16 cellular contexts compared by ENCODE assay signal in genomic region chr12:49462103-49462739, GRCh38.
DNase-seq lines count a peak whose midpoint lies in the region; ATAC-seq, FAIRE-seq and TF ChIP-seq lines count a peak whose summit lies in the region.
"Had no signal": no experiment of that assay in that cellular context is flagged by ENCODE, and none has a peak within 500 bp of the region (broad histone marks: within the 10 kb centered on the region; RNA-seq: fewer than 3 reads in every experiment).

No MANE protein-coding gene starts in this region.

- TF ChIP-seq CTCF in GM12878 (IDR thresholded peaks at IDR 0.05 in 2 of 3, conservative IDR thresholded peaks at IDR 0.05 in 1 of 3; ENCODE audit: control insufficient read depth in 2 of 3, extremely low read depth in 1 of 3, insufficient read depth in 1 of 3, low read depth in 3 of 3, low read length in 3 of 3), result no peak

- H3K27ac Mint-ChIP-seq in activated CD4-positive, alpha-beta memory T cell treated with anti-CD3 and anti-CD28 coated beads for 36 hours, result no peak overlapping the region
- H3K27ac Mint-ChIP-seq: activated B cell treated with CpG ODN at 0.5 μM for 24 hours; activated T-helper 17 cell treated with anti-CD3 and anti-CD28 coated beads, Interleukin-2, amount 50 U/mL, for 72 hours had no signal

- no peak for TF ChIP-seq RAD21 in GM12878 (IDR thresholded peaks at IDR 0.05; ENCODE audit: insufficient read depth, low read depth, low read length)

- H3K9me3 ChIP-seq in GM12878 (replicated peaks; ENCODE audit: control insufficient read depth, insufficient read depth, low read length) (no peaks in the 10 kb centered on the region; the same call in 2 of the 3 replicates), right cardiac atrium (ENCODE audit: control insufficient read depth, low read length) (no peaks in the 10 kb centered on the region), skeletal muscle tissue (ENCODE audit: control insufficient read depth in 3 of 3, low read length in 3 of 3) (no peaks in the 10 kb centered on the region)
- H3K9me3 ChIP-seq: colonic mucosa had no signal

- no peaks in the 10 kb centered on the region for H3K4me1 ChIP-seq in GM12878 (ENCODE audit: control insufficient read depth, insufficient read depth, low read length)
- H3K4me1 ChIP-seq in right cardiac atrium (ENCODE audit: control insufficient read depth, insufficient read depth, low read length), result no peaks in the 10 kb centered on the region
- H3K4me1 ChIP-seq in skeletal muscle tissue (ENCODE audit: control insufficient read depth in 3 of 3, insufficient read depth in 3 of 3, low read length in 3 of 3), result peaks cover 8 to 10% (median 8%) of the 10 kb centered on the region in 3 donors
- H3K4me1 ChIP-seq: colonic mucosa had no signal

- H3K4me3 ChIP-seq in GM12878, result no peak overlapping the region
- H3K4me3 ChIP-seq in right cardiac atrium (ENCODE audit: low read length), result no peak overlapping the region
- peak overlapping the region in 1 of 3 donors; percentile 52 for H3K4me3 ChIP-seq in skeletal muscle tissue (ENCODE audit: low read length in 3 of 3)
- H3K4me3 ChIP-seq: colonic mucosa had no signal

- no peak overlapping the region for H2AFZ ChIP-seq in GM12878 (ENCODE audit: control insufficient read depth, low read depth, low read length)

- in situ Hi-C loops in KBM-7 (cut with MboI; ENCODE audit: low pct_unique_long_range_greater_than_20kb, low sequenced_read_pairs) (no loop called here), GM12878 (cut with MboI) (no loop called here)

- no peak for FAIRE-seq in GM12878 (lab: Jason Lieb, UNC)
- FAIRE-seq: GM18507, kidney had no signal

- CTCF ChIA-PET in GM12878 (lab: Yijun Ruan, JAX), result interaction anchor here (1.3 to 2.8 kb wide), 4 partner anchors 10 to 173 kb away, joined by 4 to 11 read pairs (median 8); no protein-coding TSS in a partner anchor
- CTCF ChIA-PET in activated CD4-positive, alpha-beta memory T cell treated with anti-CD3 and anti-CD28 coated beads for 36 hours (lab: Charles Lee), result interaction anchor here (0.6 to 2.3 kb wide), 4 partner anchors 9 to 119 kb away, joined by 3 to 13 read pairs (median 4); no protein-coding TSS in a partner anchor

- TSS peak; percentile 41 for BruUV-seq in GM12878 (replicated peaks; lab: Mats Ljungman, UMichigan)

- H3K27me3 ChIP-seq in GM12878 (replicated peaks in 1 of 2; ENCODE audit: control insufficient read depth in 2 of 2, insufficient read depth in 2 of 2, low read length in 1 of 2) (no peaks in the 10 kb centered on the region), right cardiac atrium (ENCODE audit: control insufficient read depth, insufficient read depth) (no peaks in the 10 kb centered on the region), skeletal muscle tissue (ENCODE audit: control insufficient read depth in 3 of 3, insufficient read depth in 3 of 3, low read length in 3 of 3) (no peaks in the 10 kb centered on the region)
- H3K27me3 ChIP-seq: colonic mucosa had no signal

- no peak overlapping the region for H3K4me3 Mint-ChIP-seq in activated CD4-positive, alpha-beta memory T cell treated with anti-CD3 and anti-CD28 coated beads for 36 hours
- H3K4me3 Mint-ChIP-seq: activated B cell treated with CpG ODN at 0.5 μM for 24 hours; activated T-helper 17 cell treated with anti-CD3 and anti-CD28 coated beads, Interleukin-2, amount 50 U/mL, for 72 hours had no signal

- H3K36me3 ChIP-seq in GM12878 (ENCODE audit: control insufficient read depth in 2 of 2, insufficient read depth in 2 of 2, low read length in 1 of 2) (peaks cover 4 to 8% of the 10 kb centered on the region in 2 experiments), skeletal muscle tissue (ENCODE audit: control insufficient read depth in 3 of 3, insufficient read depth in 3 of 3, low read length in 3 of 3) (no peaks in the 10 kb centered on the region)
- H3K36me3 ChIP-seq: colonic mucosa had no signal

- WGBS in GM12878 (ENCODE audit: insufficient coverage, insufficient replicate concordance, low lambda C conversion rate, missing lambda C conversion rate), result 90% methylated on average over 11 of the region's 11 CpGs
- WGBS in right cardiac atrium, result 38% methylated on average over 11 of the region's 11 CpGs

- H3K27me3 Mint-ChIP-seq in activated CD4-positive, alpha-beta memory T cell treated with anti-CD3 and anti-CD28 coated beads for 36 hours, result no peaks in the 10 kb centered on the region
- H3K27me3 Mint-ChIP-seq: activated B cell treated with CpG ODN at 0.5 μM for 24 hours; activated T-helper 17 cell treated with anti-CD3 and anti-CD28 coated beads, Interleukin-2, amount 50 U/mL, for 72 hours had no signal

- H3K27ac ChIP-seq in GM12878 (ENCODE audit: control insufficient read depth, insufficient read depth) (no peak overlapping the region), right cardiac atrium (ENCODE audit: low read length) (no peak overlapping the region), skeletal muscle tissue (ENCODE audit: low read depth, low read length) (peak overlapping the region; percentile 36)
- H3K27ac ChIP-seq: colonic mucosa had no signal

- SMC1A ChIA-PET in GM12878 (lab: Charles Lee; ENCODE audit: uncharacterized antibody, unreplicated experiment), result interaction anchor here (0.6 to 2.4 kb wide), 14 partner anchors 7 to 104 kb away, joined by 3 to 12 read pairs (median 4); no protein-coding TSS in a partner anchor

- no peaks in the 10 kb centered on the region for H3K9me3 Mint-ChIP-seq in activated CD4-positive, alpha-beta memory T cell treated with anti-CD3 and anti-CD28 coated beads for 36 hours
- H3K9me3 Mint-ChIP-seq: activated B cell treated with CpG ODN at 0.5 μM for 24 hours; activated T-helper 17 cell treated with anti-CD3 and anti-CD28 coated beads, Interleukin-2, amount 50 U/mL, for 72 hours had no signal

- TF ChIP-seq EP300 in GM12878 (IDR thresholded peaks at IDR 0.05; ENCODE audit: borderline replicate concordance in 1 of 2, control insufficient read depth in 1 of 2, low read depth in 2 of 2, low read length in 2 of 2), result no peak

- H3K9ac ChIP-seq in GM12878 (ENCODE audit: control insufficient read depth, insufficient read depth, low read length) (no peak overlapping the region), skeletal muscle tissue (ENCODE audit: low read depth in 1 of 3, low read length in 3 of 3) (peak overlapping the region in 1 of 3 donors; percentile 72)

- H3K4me2 ChIP-seq in GM12878 (ENCODE audit: control insufficient read depth, insufficient read depth), result no peak overlapping the region

- no peaks in the 10 kb centered on the region; the same call in 1 of the 2 replicates for H3K79me2 ChIP-seq in GM12878 (ENCODE audit: control insufficient read depth, insufficient read depth, low read length)

- DNase-seq in KBM-7 (peak; percentile 13), GM12878 (ENCODE audit: low read depth, low spot score) (no peak), right cardiac atrium (peak in 2 of 3 donors; percentile 33 to 52), SW 1271 (lab: John Stamatoyannopoulos, UW) (no peak)
- no peak for DNase-seq in activated CD4-positive, alpha-beta memory T cell treated with anti-CD3 and anti-CD28 coated beads for 36 hours
- DNase-seq: activated B cell treated with CpG ODN at 0.5 μM for 24 hours, AML-193, colonic mucosa, DMS 273 treated with DMSO at 0.1 percent for 48 hours, kidney, NCI-H1694 treated with DMSO at 0.1 percent for 48 hours, NCI-H524 had no signal

- no peaks in the 10 kb centered on the region for H4K20me1 ChIP-seq in GM12878 (ENCODE audit: control insufficient read depth, insufficient read depth)

- H3K4me1 Mint-ChIP-seq in activated CD4-positive, alpha-beta memory T cell treated with anti-CD3 and anti-CD28 coated beads for 36 hours (ENCODE audit: low read depth), result no peaks in the 10 kb centered on the region
- H3K4me1 Mint-ChIP-seq: activated B cell treated with CpG ODN at 0.5 μM for 24 hours; activated T-helper 17 cell treated with anti-CD3 and anti-CD28 coated beads, Interleukin-2, amount 50 U/mL, for 72 hours had no signal

- TF ChIP-seq POLR2A in GM12878 (IDR thresholded peaks at IDR 0.05; ENCODE audit: low read depth, low read length), result no peak

- POLR2A ChIA-PET in GM12878 (lab: Charles Lee), result interaction anchor here (0.6 to 1.0 kb wide), 3 partner anchors 63 to 166 kb away, joined by 3 to 4 read pairs (median 4); no protein-coding TSS in a partner anchor
- POLR2A ChIA-PET in activated CD4-positive, alpha-beta memory T cell treated with anti-CD3 and anti-CD28 coated beads for 36 hours (lab: Charles Lee), result no interaction called here

- ATAC-seq in GM12878, result no peak
- ATAC-seq in right cardiac atrium, result peak; percentile 54 to 78
- no peak for ATAC-seq in GM19463 (IDR thresholded peaks at IDR 0.05; ENCODE audit: unreplicated experiment)
- ATAC-seq: activated T-helper 17 cell treated with anti-CD3 and anti-CD28 coated beads, Interleukin-2, amount 50 U/mL, for 72 hours had no signal

- intact Hi-C loops in GM12878 (cut with micrococcal nuclease; ENCODE audit: unreplicated experiment), result no loop called here
- intact Hi-C loops in right cardiac atrium (cut with DNase I), result no loop called here
- intact Hi-C loops in activated CD4-positive, alpha-beta memory T cell treated with anti-CD3 and anti-CD28 coated beads for 36 hours (cut with micrococcal nuclease), result no loop called here

- no peaks in the 10 kb centered on the region for H3K36me3 Mint-ChIP-seq in activated CD4-positive, alpha-beta memory T cell treated with anti-CD3 and anti-CD28 coated beads for 36 hours

- RAD21 ChIA-PET in GM12878 (lab: Charles Lee; ENCODE audit: unreplicated experiment), result interaction anchor here (1.2 to 1.8 kb wide), 2 partner anchors 9 to 104 kb away, joined by 3 to 4 read pairs; no protein-coding TSS in a partner anchor

TF ChIP-seq in GM12878, 131 proteins besides CTCF, POLR2A, EP300 and RAD21 (continues in another document):
- TF ChIP-seq RCOR1 (conservative IDR thresholded peaks at IDR 0.05; ENCODE audit: low read depth, low read length) (no peak), ZNF384 (IDR thresholded peaks at IDR 0.05; ENCODE audit: borderline replicate concordance, low read depth, low read length) (no peak), MYC (IDR thresholded peaks at IDR 0.05; ENCODE audit: insufficient read depth, insufficient read length, insufficient replicate concordance, low read length, severe bottlenecking) (no peak), ATF7 (IDR thresholded peaks at IDR 0.05; ENCODE audit: low read depth) (no peak), BMI1 (IDR thresholded peaks at IDR 0.05; ENCODE audit: borderline replicate concordance) (no peak), MYB (IDR thresholded peaks at IDR 0.05; ENCODE audit: borderline replicate concordance, low read depth, low read length) (no peak), MEF2A (IDR thresholded peaks at IDR 0.05; ENCODE audit: insufficient read depth, low read depth, low read length) (no peak), POLR2AphosphoS2 (IDR thresholded peaks at IDR 0.05; ENCODE audit: low read depth, low read length) (no peak), USF1 (IDR thresholded peaks at IDR 0.05; ENCODE audit: borderline replicate concordance, extremely low read length, insufficient read depth, low read depth, low read length) (no peak)

Comparison
In these comparisons a context has a peak if more than half of its experiments do, and no peak if none do; other contexts are left out.
1. DNase-seq: peak in KBM-7 (single experiment) and right cardiac atrium (2 of 3); none in GM12878 (single experiment), SW 1271 (0 of 2) and activated CD4-positive, alpha-beta memory T cell treated with anti-CD3 and anti-CD28 coated beads for 36 hours (single experiment).
2. ATAC-seq: peak in right cardiac atrium (2 of 2); none in GM12878 (single experiment) and GM19463 (single experiment).